In genomic region chr9:24413651-24414050, GRCh38 we compare ENCODE assay signal across 17 cellular contexts.
DNase-seq lines count a peak whose midpoint lies in the region; ATAC-seq and TF ChIP-seq lines count a peak whose summit lies in the region.
"Had no signal": no experiment of that assay in that cellular context is flagged by ENCODE, and none has a peak within 500 bp of the region (broad histone marks: within the 10 kb centered on the region; RNA-seq: fewer than 3 reads in every experiment).

No MANE protein-coding gene starts in this region.

- no peaks in the 10 kb centered on the region for H3K4me1 Mint-ChIP-seq in WTC11
- H3K4me1 Mint-ChIP-seq: B cell; CD4-positive, alpha-beta memory T cell had no signal

- ATAC-seq in WTC11 = no peak

- no peak overlapping the region for H3K27ac Mint-ChIP-seq in WTC11
- H3K27ac Mint-ChIP-seq: B cell; CD4-positive, alpha-beta memory T cell; HFFc6 had no signal

- no peak overlapping the region for H3K27ac ChIP-seq in RWPE1
- no peak overlapping the region for H3K27ac ChIP-seq in brain microvascular endothelial cell

- peaks cover 24% of the 10 kb centered on the region for H3K9me3 Mint-ChIP-seq in WTC11

- no peaks in the 10 kb centered on the region; the same call in 1 of the 2 replicates for H3K27me3 Mint-ChIP-seq in WTC11 (ENCODE audit: low read depth)
- H3K27me3 Mint-ChIP-seq: B cell; CD4-positive, alpha-beta memory T cell had no signal

- no peaks in the 10 kb centered on the region for H3K27me3 ChIP-seq in brain microvascular endothelial cell (replicated peaks)

- in situ Hi-C loops in brain microvascular endothelial cell (cut with HindIII; ENCODE audit: low pct_ligation_motif_present, low sequenced_read_pairs) = no loop called here

- peak; percentile 35 for DNase-seq in HS-5 (ENCODE audit: low read depth)
- peak; percentile 40 for DNase-seq in RWPE1 (ENCODE audit: low spot score)
- DNase-seq in dedifferentiated amniotic fluid mesenchymal stem cell (ENCODE audit: extremely low spot score) = peak; percentile 42
- DNase-seq in skeletal muscle cell (ENCODE audit: low read depth) = peak; percentile 47
- no peak for DNase-seq in activated naive CD4-positive, alpha-beta T cell treated with anti-CD3 and anti-CD28 coated beads, Interleukin-2, amount 50 U/mL, for 16 hours
- DNase-seq in brain microvascular endothelial cell = no peak
- DNase-seq in WTC11 (ENCODE audit: low spot score) = no peak
- DNase-seq: CD4-positive, alpha-beta memory T cell; DND-41; GDM1; GOT3; HFFc6; Karpas-422; NCI-H1436; NCI-H2081; NCI-H526 had no signal

- H3K36me3 Mint-ChIP-seq in WTC11 = peaks cover 3% of the 10 kb centered on the region
- H3K36me3 Mint-ChIP-seq: CD4-positive, alpha-beta memory T cell had no signal

- no peaks in the 10 kb centered on the region for H3K36me3 ChIP-seq in brain microvascular endothelial cell (replicated peaks)

- CTCF ChIA-PET in RWPE1 (lab: Yijun Ruan, JAX) = no interaction called here
- CTCF ChIA-PET in WTC11 (lab: Charles Lee) = no interaction called here

- POLR2A ChIA-PET in RWPE1 (lab: Yijun Ruan, JAX; ENCODE audit: low non-redundant PET) = no interaction called here
- POLR2A ChIA-PET in WTC11 (lab: Charles Lee) = no interaction called here

- no peak overlapping the region for H3K4me3 Mint-ChIP-seq in WTC11
- H3K4me3 Mint-ChIP-seq: B cell; CD4-positive, alpha-beta memory T cell; HFFc6 had no signal

- no peak for TF ChIP-seq CTCF in RWPE1 (conservative IDR thresholded peaks at IDR 0.05; ENCODE audit: low read depth)
- TF ChIP-seq CTCF in brain microvascular endothelial cell (IDR thresholded peaks at IDR 0.05; ENCODE audit: low read depth, low read length, missing control alignments) = no peak
- no peak for TF ChIP-seq CTCF in WTC11 (IDR thresholded peaks at IDR 0.05)

- H3K4me3 ChIP-seq in skeletal muscle cell (ENCODE audit: low read depth, low read length) (no peak overlapping the region), brain microvascular endothelial cell (ENCODE audit: low read depth, low read length) (no peak overlapping the region)

TF ChIP-seq in WTC11, 78 proteins besides CTCF, POLR2A, EP300 and RAD21:
- TF ChIP-seq FOXP4 (CRISPR knock-in tag; IDR thresholded peaks at IDR 0.05) (no peak), HMGA2 (CRISPR knock-in tag; IDR thresholded peaks at IDR 0.05) (no peak), ATF2 (CRISPR knock-in tag; IDR thresholded peaks at IDR 0.05; ENCODE audit: borderline replicate concordance, low read depth) (no peak), ZBTB21 (CRISPR knock-in tag; IDR thresholded peaks at IDR 0.05; ENCODE audit: borderline replicate concordance) (no peak), USF1 (CRISPR knock-in tag; IDR thresholded peaks at IDR 0.05) (no peak), ZNF423 (CRISPR knock-in tag; IDR thresholded peaks at IDR 0.05) (no peak), AFF4 (CRISPR knock-in tag; IDR thresholded peaks at IDR 0.05; ENCODE audit: borderline replicate concordance) (no peak), NR3C1 (CRISPR knock-in tag; conservative IDR thresholded peaks at IDR 0.05; ENCODE audit: low read depth) (no peak)

Comparison
In these comparisons a context has a peak if more than half of its experiments do, and no peak if none do; other contexts are left out.
1. DNase-seq: peak in HS-5 (single experiment), RWPE1 (single experiment), dedifferentiated amniotic fluid mesenchymal stem cell (single experiment) and skeletal muscle cell (single experiment); none in activated naive CD4-positive, alpha-beta T cell treated with anti-CD3 and anti-CD28 coated beads, Interleukin-2, amount 50 U/mL, for 16 hours (single experiment), brain microvascular endothelial cell (single experiment) and WTC11 (single experiment).